In genomic region chr14:80653951-80654350, GRCh38 we compare ENCODE assay signal across 24 cellular contexts.
"Had no signal": no experiment of that assay in that cellular context is flagged by ENCODE, and none has a peak within 500 bp of the region (broad histone marks: within the 10 kb centered on the region; RNA-seq: fewer than 3 reads in every experiment).

No MANE protein-coding gene starts in this region.

- H3K27ac ChIP-seq: dorsolateral prefrontal cortex, hepatocyte, left ventricle myocardium inferior, lower lobe of right lung, psoas muscle, skin epidermis, testis, transverse colon had no signal

- H3K27me3 ChIP-seq: dorsolateral prefrontal cortex, hepatocyte, testis, transverse colon had no signal

- ATAC-seq: left cardiac atrium; lower lobe of right lung; psoas muscle; sciatic nerve; stimulated activated naive B cell treated with anti-CD40 and anti-IgM and Interleukin-4, amounts not matched to agents 10 μg/mL and 1 μg/mL and 100 μg/mL, for 72 hours; stimulated activated naive CD8-positive, alpha-beta T cell treated with anti-CD3 and anti-CD28 coated beads, Interleukin-15, amount 100 ng/mL, for 72 hours had no signal

- H3K9me3 ChIP-seq: lower lobe of right lung, testis, transverse colon had no signal

- H2AFZ ChIP-seq: hepatocyte had no signal

- H3K4me2 ChIP-seq: hepatocyte had no signal

- H3K4me3 Mint-ChIP-seq: memory B cell; naive B cell; nephron; stimulated activated naive B cell treated with anti-CD40 and anti-IgM and Interleukin-4, amounts not matched to agents 10 μg/mL and 1 μg/mL and 100 μg/mL, for 72 hours; stimulated activated naive CD8-positive, alpha-beta T cell treated with anti-CD3 and anti-CD28 coated beads, Interleukin-15, amount 100 ng/mL, for 72 hours had no signal

- H3K27ac Mint-ChIP-seq: memory B cell; naive B cell; nephron; stimulated activated naive B cell treated with anti-CD40 and anti-IgM and Interleukin-4, amounts not matched to agents 10 μg/mL and 1 μg/mL and 100 μg/mL, for 72 hours had no signal

- H3K36me3 ChIP-seq: left ventricle myocardium inferior, lower lobe of right lung, transverse colon had no signal

- H3K4me1 ChIP-seq: left ventricle myocardium inferior, lower lobe of right lung, psoas muscle, testis, transverse colon had no signal

- H3K27me3 Mint-ChIP-seq: memory B cell; naive B cell; stimulated activated naive B cell treated with anti-CD40 and anti-IgM and Interleukin-4, amounts not matched to agents 10 μg/mL and 1 μg/mL and 100 μg/mL, for 72 hours; stimulated activated naive CD8-positive, alpha-beta T cell treated with anti-CD3 and anti-CD28 coated beads, Interleukin-15, amount 100 ng/mL, for 72 hours had no signal

- H3K4me1 Mint-ChIP-seq: memory B cell; naive B cell; nephron; stimulated activated naive B cell treated with anti-CD40 and anti-IgM and Interleukin-4, amounts not matched to agents 10 μg/mL and 1 μg/mL and 100 μg/mL, for 72 hours; stimulated activated naive CD8-positive, alpha-beta T cell treated with anti-CD3 and anti-CD28 coated beads, Interleukin-15, amount 100 ng/mL, for 72 hours had no signal

- DNase-seq: cortex of kidney; dorsolateral prefrontal cortex; effector CD8-positive, alpha-beta T cell; foreskin melanocyte; head of caudate nucleus; kidney; left cardiac atrium; left ventricle myocardium inferior; lower lobe of right lung; midbrain; naive B cell; occipital lobe; psoas muscle; stimulated activated CD4-positive, alpha-beta T cell treated with anti-CD3 and anti-CD28 coated beads, Interleukin-2, amount 100 ng/mL, for 24 hours; stimulated activated CD4-positive, alpha-beta T cell treated with anti-CD3 and anti-CD28 coated beads, Interleukin-4, amount 100 ng/mL, for 4 hours; stimulated activated naive B cell treated with anti-CD40 and anti-IgM and Interleukin-4, amounts not matched to agents 10 μg/mL and 1 μg/mL and 100 μg/mL, for 72 hours; stimulated activated naive CD8-positive, alpha-beta T cell treated with anti-CD3 and anti-CD28 coated beads, Interleukin-15, amount 100 ng/mL, for 72 hours; testis; transverse colon had no signal

- H3K79me2 ChIP-seq: hepatocyte had no signal

- H3K4me3 ChIP-seq: dorsolateral prefrontal cortex, hepatocyte, left ventricle myocardium inferior, lower lobe of right lung, psoas muscle, skin epidermis, testis, transverse colon had no signal
